8 cellular contexts compared by ENCODE assay signal in genomic region chr17:2089021-2089422, GRCh38. TPM values are rescaled to one million over a fixed set of nuclear protein-coding genes. Genes with fewer than 3 reads are reported as not detected.
DNase-seq lines count a peak whose midpoint lies in the region; ATAC-seq and TF ChIP-seq lines count a peak whose summit lies in the region.

No MANE protein-coding gene starts in this region.

- TF ChIP-seq CTCF in AG09309 (IDR thresholded peaks at IDR 0.05; ENCODE audit: control insufficient read depth, insufficient read depth, low read depth, low read length, missing control alignments) (no peak), brain microvascular endothelial cell (IDR thresholded peaks at IDR 0.05; ENCODE audit: low read depth, low read length, missing control alignments) (no peak), ovary (IDR thresholded peaks at IDR 0.05) (no peak)

- H3K27me3 ChIP-seq in brain microvascular endothelial cell (replicated peaks) (no peaks in the 10 kb centered on the region), ovary (no peaks in the 10 kb centered on the region)

- 12 to 20% (median 16%) methylated on average over 8 of the region's 8 CpGs for WGBS in ovary, 3 donors

- intact Hi-C loops in ovary (cut with DNase I): no loop called here

- no peak for DNase-seq in AG09309 (ENCODE audit: low read depth)
- DNase-seq in brain microvascular endothelial cell: peak; percentile 50
- DNase-seq in ovary: no peak
- no peak for DNase-seq in NCI-H1436 (lab: John Stamatoyannopoulos, UW)
- no peak for DNase-seq in 8988T
- DNase-seq in activated CD8-positive, alpha-beta memory T cell treated with anti-CD3 and anti-CD28 coated beads for 24 hours: no peak

- no peak for TF ChIP-seq EP300 in ovary (IDR thresholded peaks at IDR 0.05)

- peak overlapping the region; percentile 78 for H3K27ac ChIP-seq in brain microvascular endothelial cell
- H3K27ac ChIP-seq in ovary: peak overlapping the region in 1 of 2 donors; percentile 27

- H3K4me1 ChIP-seq in ovary (ENCODE audit: insufficient read depth): peaks cover 18% of the 10 kb centered on the region

- peak; percentile 32 for ATAC-seq in GM19397 (IDR thresholded peaks at IDR 0.05; ENCODE audit: unreplicated experiment)
- peak; percentile 27 for ATAC-seq in HG03457 (IDR thresholded peaks at IDR 0.05; ENCODE audit: unreplicated experiment)

- no peak for TF ChIP-seq POLR2A in ovary (IDR thresholded peaks at IDR 0.05)

- in situ Hi-C loops in brain microvascular endothelial cell (cut with HindIII; ENCODE audit: low pct_ligation_motif_present, low sequenced_read_pairs): loop anchor here (10.0 kb wide), 1 partner anchor 86 kb away; no protein-coding TSS in a partner anchor

- H3K36me3 ChIP-seq in brain microvascular endothelial cell (replicated peaks): peaks cover 2% of the 10 kb centered on the region
- no peaks in the 10 kb centered on the region for H3K36me3 ChIP-seq in ovary

- H3K4me3 ChIP-seq in AG09309 (ENCODE audit: control insufficient read depth, low read depth, low read length): peak overlapping the region; percentile 38
- H3K4me3 ChIP-seq in brain microvascular endothelial cell (ENCODE audit: low read depth, low read length): no peak overlapping the region
- peak overlapping the region; percentile 5 for H3K4me3 ChIP-seq in ovary

- H3K9me3 ChIP-seq in ovary: no peaks in the 10 kb centered on the region

RNA-seq across cellular contexts. Expression of gene HIC1, which starts 34.1 kb away (rescaled TPM):
- total RNA-seq in ovary: 100 to 1,000 TPM in 1 of 7 donors, 10 to 100 TPM in 6; 35.0 to 108 (median 68.0) TPM
- 10 to 100 TPM in 1 of 2 donors, 1 to 10 TPM in 1; 3.9 to 16.3 TPM for polyA plus RNA-seq in ovary

RNA-seq across cellular contexts. Expression of gene OVCA2, which starts 47.2 kb away (rescaled TPM):
- 10 to 100 TPM; 19.1 to 26.4 (median 21.2) TPM for total RNA-seq in ovary
- 10 to 100 TPM; 13.2 to 28.3 TPM for polyA plus RNA-seq in ovary

RNA-seq across cellular contexts. Expression of gene DPH1, which starts 59.1 kb away (rescaled TPM):
- 10 to 100 TPM; 42.4 to 77.7 (median 46.0) TPM for total RNA-seq in ovary
- polyA plus RNA-seq in ovary: 10 to 100 TPM; 27.5 to 47.2 TPM
